In genomic region chr20:21257192-21257591, GRCh38 we compare ENCODE assay signal across 25 cellular contexts.
"Had no signal": no experiment of that assay in that cellular context is flagged by ENCODE, and none has a peak within 500 bp of the region (broad histone marks: within the 10 kb centered on the region; RNA-seq: fewer than 3 reads in every experiment).

No MANE protein-coding gene starts in this region.

- H2AFZ ChIP-seq: hepatocyte had no signal

- FAIRE-seq: pancreas, small intestine, urothelium cell line had no signal

- H3K4me1 ChIP-seq: left ventricle myocardium inferior, pancreas, prostate gland, sigmoid colon, spleen, suprapubic skin, tibial artery, upper lobe of right lung had no signal

- DNase-seq: islet precursor cell; left ventricle myocardium inferior; mesendoderm; naive B cell; natural killer cell; nephron progenitor cell; pancreas; posterior cingulate gyrus; retina; right cardiac atrium; sigmoid colon; small intestine; spleen; stimulated activated CD4-positive, alpha-beta T cell treated with anti-CD3 and anti-CD28 coated beads, Interleukin-4, amount 100 ng/mL, for 24 hours; stimulated activated naive CD4-positive, alpha-beta T cell; tibial artery; trophoblast cell; upper lobe of right lung had no signal

- H3K4me2 ChIP-seq: hepatocyte had no signal

- ATAC-seq: natural killer cell; pancreas; right cardiac atrium; stimulated activated effector memory CD8-positive, alpha-beta T cell treated with anti-CD3 and anti-CD28 coated beads, Interleukin-12 subunit alpha, Interleukin-12 subunit beta, amount 100 ng/mL, for 72 hours; upper lobe of right lung had no signal

- H3K9me3 ChIP-seq: left ventricle myocardium inferior, pancreas, prostate gland, sigmoid colon, spleen, suprapubic skin, thoracic aorta, tibial artery, upper lobe of right lung had no signal

- H3K79me2 ChIP-seq: hepatocyte had no signal

- H3K36me3 ChIP-seq: left ventricle myocardium inferior, pancreas, prostate gland, sigmoid colon, spleen, suprapubic skin, thoracic aorta, tibial artery, upper lobe of right lung had no signal

- H3K27ac ChIP-seq: hepatocyte, left ventricle myocardium inferior, pancreas, prostate gland, sigmoid colon, spleen, suprapubic skin, thoracic aorta, tibial artery, upper lobe of right lung had no signal

- H3K27me3 ChIP-seq: hepatocyte, pancreas, sigmoid colon, spleen, suprapubic skin, tibial artery, upper lobe of right lung had no signal

- H3K4me3 ChIP-seq: hepatocyte, left ventricle myocardium inferior, lung, pancreas, prostate gland, sigmoid colon, spleen, suprapubic skin, thoracic aorta, tibial artery, upper lobe of right lung had no signal
